In the genomic region with DNA sequence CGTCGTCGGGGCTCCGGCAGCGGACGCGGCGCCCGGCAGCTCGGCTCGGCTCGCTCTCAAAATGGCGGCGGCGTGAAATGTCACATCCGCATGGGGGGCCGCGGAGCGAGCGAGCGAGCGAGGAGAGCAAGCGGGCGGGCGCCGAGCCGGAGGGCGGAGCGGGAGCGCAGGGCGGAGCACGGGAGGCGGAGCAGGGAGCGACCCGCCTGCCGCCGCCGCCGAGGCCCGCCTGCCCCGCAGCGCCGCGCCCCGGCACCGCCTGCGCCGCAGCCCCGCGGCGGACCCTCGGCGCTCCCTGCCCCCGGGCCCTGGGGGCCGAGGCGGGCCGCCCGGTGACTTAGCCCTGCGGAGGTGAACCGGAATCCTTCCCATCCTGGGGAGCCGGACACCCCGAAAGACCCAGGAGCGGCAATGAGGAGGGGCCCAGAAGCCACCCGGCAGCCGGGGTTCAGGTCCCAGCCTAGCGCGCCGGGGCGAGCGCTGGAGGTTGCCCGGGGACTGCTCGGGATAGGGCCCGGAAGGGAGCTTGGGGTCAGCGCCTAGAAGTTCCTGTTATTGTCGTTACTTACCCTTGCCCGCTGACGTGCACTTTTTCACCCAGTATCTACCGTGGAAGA, we compare ENCODE assay signal across 7 cellular contexts. TPM values are rescaled to one million over a fixed set of nuclear protein-coding genes. Genes with fewer than 3 reads are reported as not detected.
DNase-seq lines count a peak whose midpoint lies in the region; ATAC-seq lines count a peak whose summit lies in the region.

A gene (minus strand): TSS at position 82 of the 617 bp plus-strand sequence. CDS start 621 bp downstream, outside the sequence.

- DNase-seq in NCI-H187 (lab: John Stamatoyannopoulos, UW) (peak; percentile 23 to 59), T-helper 9 cell (peak; percentile 88), astrocyte of the hippocampus (ENCODE audit: low read depth, low spot score) (peak; percentile 97), hippocampal formation (lab: John Stamatoyannopoulos, UW) (peak; percentile 82 to 83), sciatic nerve (ENCODE audit: low spot score) (peak; percentile 95)

- intact Hi-C loops in sciatic nerve (cut with DNase I), result no loop called here

- ATAC-seq in GM18508 (IDR thresholded peaks at IDR 0.05; ENCODE audit: insufficient read depth, unreplicated experiment), result peak; percentile 52
- peak; percentile 81 for ATAC-seq in HG02970 (IDR thresholded peaks at IDR 0.05; ENCODE audit: low FRiP score, unreplicated experiment)
- ATAC-seq in sciatic nerve, result peak; percentile 97

RNA-seq across cellular contexts. Expression of the gene that starts here (rescaled TPM):
- 113 TPM for total RNA-seq in sciatic nerve

Comparison
In these comparisons a context has a peak if more than half of its experiments do, and no peak if none do; other contexts are left out.
1. Peak in every context shown above with its lines: DNase-seq and ATAC-seq.
2. DNase-seq: peak in every context shown above with its lines; median percentile 97 in astrocyte of the hippocampus; 95 in sciatic nerve; 88 in T-helper 9 cell; 82 in hippocampal formation; 41 in NCI-H187.